ENCODE assay signal across 7 cellular contexts in genomic region chr6:120111001-120111400, GRCh38.
"Had no signal": no experiment of that assay in that cellular context is flagged by ENCODE, and none has a peak within 500 bp of the region (broad histone marks: within the 10 kb centered on the region; RNA-seq: fewer than 3 reads in every experiment).

No MANE protein-coding gene starts in this region.

- H3K4me3 ChIP-seq: GM12878 had no signal

- ATAC-seq: GM12878 had no signal

- FAIRE-seq: GM12878, GM12891, GM12892, GM18507, GM19239 had no signal

- DNase-seq: GDM1, GF-D8 had no signal
